2 cellular contexts compared by ENCODE assay signal in genomic region chr6:132780770-132781371, GRCh38.
TF ChIP-seq lines count a peak whose summit lies in the region.

No MANE protein-coding gene starts in this region.

TF ChIP-seq in K562, 482 proteins besides CTCF, POLR2A, EP300 and RAD21:
- TF ChIP-seq, protein P1, sequence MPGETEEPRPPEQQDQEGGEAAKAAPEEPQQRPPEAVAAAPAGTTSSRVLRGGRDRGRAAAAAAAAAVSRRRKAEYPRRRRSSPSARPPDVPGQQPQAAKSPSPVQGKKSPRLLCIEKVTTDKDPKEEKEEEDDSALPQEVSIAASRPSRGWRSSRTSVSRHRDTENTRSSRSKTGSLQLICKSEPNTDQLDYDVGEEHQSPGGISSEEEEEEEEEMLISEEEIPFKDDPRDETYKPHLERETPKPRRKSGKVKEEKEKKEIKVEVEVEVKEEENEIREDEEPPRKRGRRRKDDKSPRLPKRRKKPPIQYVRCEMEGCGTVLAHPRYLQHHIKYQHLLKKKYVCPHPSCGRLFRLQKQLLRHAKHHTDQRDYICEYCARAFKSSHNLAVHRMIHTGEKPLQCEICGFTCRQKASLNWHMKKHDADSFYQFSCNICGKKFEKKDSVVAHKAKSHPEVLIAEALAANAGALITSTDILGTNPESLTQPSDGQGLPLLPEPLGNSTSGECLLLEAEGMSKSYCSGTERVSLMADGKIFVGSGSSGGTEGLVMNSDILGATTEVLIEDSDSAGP (CRISPR knock-in tag; IDR thresholded peaks at IDR 0.05): no peak
- TF ChIP-seq PHB2 (IDR thresholded peaks at IDR 0.05; ENCODE audit: low read depth) (no peak), ZNF778 (CRISPR knock-in tag; IDR thresholded peaks at IDR 0.05) (no peak), ZC3H8 (IDR thresholded peaks at IDR 0.05) (no peak), ZNF584 (CRISPR knock-in tag; IDR thresholded peaks at IDR 0.05; ENCODE audit: low read depth) (no peak), ZNF79 (CRISPR knock-in tag; IDR thresholded peaks at IDR 0.05; ENCODE audit: low read depth) (no peak), NEUROD1 (IDR thresholded peaks at IDR 0.05; ENCODE audit: borderline replicate concordance, low read depth, low read length, partially characterized antibody) (no peak), CEBPB (tag; IDR thresholded peaks at IDR 0.05) (peak; percentile 85), POLR2H (tag; IDR thresholded peaks at IDR 0.05; ENCODE audit: low read depth) (no peak), ZBTB1 (CRISPR knock-in tag; IDR thresholded peaks at IDR 0.05; ENCODE audit: borderline replicate concordance, low read depth) (no peak), MCM5 (IDR thresholded peaks at IDR 0.05; ENCODE audit: low read depth) (no peak), HNRNPL (IDR thresholded peaks at IDR 0.05; ENCODE audit: low read depth, low read length) (no peak), CEBPG (CRISPR knock-in tag; IDR thresholded peaks at IDR 0.05) (no peak), CEBPG (tag; conservative IDR thresholded peaks at IDR 0.05 in 1 of 2, IDR thresholded peaks at IDR 0.05 in 1 of 2) (peak in 1 of 2 experiments; percentile 94; a peak in 3 of 4 replicates)
TF ChIP-seq in K562: peak in this region for 2.

TF ChIP-seq in neural cell, 6 proteins besides CTCF, POLR2A, EP300 and RAD21 (continued from another document):
- TF ChIP-seq, protein P2, sequence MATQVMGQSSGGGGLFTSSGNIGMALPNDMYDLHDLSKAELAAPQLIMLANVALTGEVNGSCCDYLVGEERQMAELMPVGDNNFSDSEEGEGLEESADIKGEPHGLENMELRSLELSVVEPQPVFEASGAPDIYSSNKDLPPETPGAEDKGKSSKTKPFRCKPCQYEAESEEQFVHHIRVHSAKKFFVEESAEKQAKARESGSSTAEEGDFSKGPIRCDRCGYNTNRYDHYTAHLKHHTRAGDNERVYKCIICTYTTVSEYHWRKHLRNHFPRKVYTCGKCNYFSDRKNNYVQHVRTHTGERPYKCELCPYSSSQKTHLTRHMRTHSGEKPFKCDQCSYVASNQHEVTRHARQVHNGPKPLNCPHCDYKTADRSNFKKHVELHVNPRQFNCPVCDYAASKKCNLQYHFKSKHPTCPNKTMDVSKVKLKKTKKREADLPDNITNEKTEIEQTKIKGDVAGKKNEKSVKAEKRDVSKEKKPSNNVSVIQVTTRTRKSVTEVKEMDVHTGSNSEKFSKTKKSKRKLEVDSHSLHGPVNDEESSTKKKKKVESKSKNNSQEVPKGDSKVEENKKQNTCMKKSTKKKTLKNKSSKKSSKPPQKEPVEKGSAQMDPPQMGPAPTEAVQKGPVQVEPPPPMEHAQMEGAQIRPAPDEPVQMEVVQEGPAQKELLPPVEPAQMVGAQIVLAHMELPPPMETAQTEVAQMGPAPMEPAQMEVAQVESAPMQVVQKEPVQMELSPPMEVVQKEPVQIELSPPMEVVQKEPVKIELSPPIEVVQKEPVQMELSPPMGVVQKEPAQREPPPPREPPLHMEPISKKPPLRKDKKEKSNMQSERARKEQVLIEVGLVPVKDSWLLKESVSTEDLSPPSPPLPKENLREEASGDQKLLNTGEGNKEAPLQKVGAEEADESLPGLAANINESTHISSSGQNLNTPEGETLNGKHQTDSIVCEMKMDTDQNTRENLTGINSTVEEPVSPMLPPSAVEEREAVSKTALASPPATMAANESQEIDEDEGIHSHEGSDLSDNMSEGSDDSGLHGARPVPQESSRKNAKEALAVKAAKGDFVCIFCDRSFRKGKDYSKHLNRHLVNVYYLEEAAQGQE (IDR thresholded peaks at IDR 0.05; ENCODE audit: borderline replicate concordance): no peak
- TF ChIP-seq TAF1 (IDR thresholded peaks at IDR 0.05; ENCODE audit: low read depth) (no peak), POLR2AphosphoS5 (IDR thresholded peaks at IDR 0.05) (no peak), MXI1 (conservative IDR thresholded peaks at IDR 0.05; ENCODE audit: poor library complexity, severe bottlenecking) (no peak)
